ENCODE assay signal across 1 cellular context in genomic region chrX:40097492-40098263, GRCh38.
TF ChIP-seq lines count a peak whose summit lies in the region.

Gene BCOR (minus strand): TSS chrX:40097958. CDS start chrX:40077929, 20,029 bp downstream.

TF ChIP-seq in K562, 482 proteins besides CTCF, POLR2A, EP300 and RAD21 (continued from another document):
- peak; percentile 20; the same call in 1 of the 2 replicates for TF ChIP-seq ARID4B (CRISPR knock-in tag; IDR thresholded peaks at IDR 0.05)
- TF ChIP-seq TBP (optimal IDR thresholded peaks at IDR 0.05; ENCODE audit: low read depth, low read length) = peak; percentile 94
- peak; percentile 96 for TF ChIP-seq TAF1 (IDR thresholded peaks at IDR 0.05; ENCODE audit: control insufficient read depth, extremely low read depth, insufficient read depth, low read length, severe bottlenecking)
- TF ChIP-seq SMAD4 (CRISPR knock-in tag; conservative IDR thresholded peaks at IDR 0.05) = peak; percentile 90
- peak; percentile 51; the same call in 1 of the 2 replicates for TF ChIP-seq E2F3 (CRISPR knock-in tag; IDR thresholded peaks at IDR 0.05)
